Comparison of ENCODE assay signal across 6 cellular contexts in genomic region chrX:72058346-72058745, GRCh38.
DNase-seq lines count a peak whose midpoint lies in the region; TF ChIP-seq lines count a peak whose summit lies in the region.
"Not testable (repeated sequence)": the region's sequence is repeated elsewhere in the genome, so short reads cannot be mapped to it uniquely, and the experiment has no call there.

No MANE protein-coding gene starts in this region.

- H3K4me1 ChIP-seq in BLaER1 treated with 17β-estradiol and CSF1 and Interleukin-3, amounts not matched to agents 10 nM and 100 nM: peaks cover 0 to 43% (median 23%) of the 10 kb centered on the region in 10 experiments; a peak in 14 of 20 replicates

- peak overlapping the region in 1 of 11 experiments; percentile 31; a peak in 1 of 22 replicates for H3K9ac ChIP-seq in BLaER1 treated with 17β-estradiol and CSF1 and Interleukin-3, amounts not matched to agents 10 nM and 100 nM

- not testable (repeated sequence) for H3K36me3 ChIP-seq in BLaER1 treated with 17β-estradiol and CSF1 and Interleukin-3, amounts not matched to agents 10 nM and 100 nM

- H3K9me3 ChIP-seq in BLaER1 treated with 17β-estradiol and CSF1 and Interleukin-3, amounts not matched to agents 10 nM and 100 nM (replicated peaks in 1 of 11): not testable (repeated sequence)

- not testable (repeated sequence) for H4K20me1 ChIP-seq in BLaER1 treated with 17β-estradiol and CSF1 and Interleukin-3, amounts not matched to agents 10 nM and 100 nM

- not testable (repeated sequence) for TF ChIP-seq CTCF in HL-60 (IDR thresholded peaks at IDR 0.05; ENCODE audit: insufficient read depth, low read length); coronary artery (IDR thresholded peaks at IDR 0.05)

- H3K4me2 ChIP-seq in BLaER1 treated with 17β-estradiol and CSF1 and Interleukin-3, amounts not matched to agents 10 nM and 100 nM: peak overlapping the region in 6 of 11 experiments; percentile 21 to 62 (median 56); a peak in 12 of 22 replicates

- peak overlapping the region in 3 of 11 experiments; percentile 56 to 71 (median 70); a peak in 6 of 22 replicates for H3K27ac ChIP-seq in BLaER1 treated with 17β-estradiol and CSF1 and Interleukin-3, amounts not matched to agents 10 nM and 100 nM
- H3K27ac ChIP-seq in HL-60 (replicated peaks): peak overlapping the region; percentile 54
- not testable (repeated sequence) for H3K27ac ChIP-seq in coronary artery

- not testable (repeated sequence) for H3K4me3 ChIP-seq in BLaER1 treated with 17β-estradiol and CSF1 and Interleukin-3, amounts not matched to agents 10 nM and 100 nM; HL-60 (replicated peaks; ENCODE audit: insufficient read depth, low read length); coronary artery

- H3K27me3 ChIP-seq in BLaER1 treated with 17β-estradiol and CSF1 and Interleukin-3, amounts not matched to agents 10 nM and 100 nM: peaks cover 84 to 100% (median 100%) of the 10 kb centered on the region in 11 experiments
- H3K27me3 ChIP-seq in HL-60 (ENCODE audit: insufficient read depth, poor library complexity, severe bottlenecking): not testable (repeated sequence)

- not testable (repeated sequence) for DNase-seq in HL-60 (ENCODE audit: low read depth in 1 of 2, low spot score in 1 of 2)
- peak; percentile 21 for DNase-seq in activated CD8-positive, alpha-beta memory T cell treated with anti-CD3 and anti-CD28 coated beads for 24 hours
- DNase-seq in coronary artery (ENCODE audit: low spot score) (peak; percentile 57), mesenteric fat pad (ENCODE audit: low spot score) (peak; percentile 68), ureter (ENCODE audit: low spot score) (peak; percentile 28)
